ENCODE assay signal across 9 cellular contexts in genomic region chr1:14733053-14733778, GRCh38.
DNase-seq lines count a peak whose midpoint lies in the region; ATAC-seq, FAIRE-seq and TF ChIP-seq lines count a peak whose summit lies in the region.
"Had no signal": no experiment of that assay in that cellular context is flagged by ENCODE, and none has a peak within 500 bp of the region (broad histone marks: within the 10 kb centered on the region; RNA-seq: fewer than 3 reads in every experiment).

No MANE protein-coding gene starts in this region.

- FAIRE-seq in GM12878 (lab: Jason Lieb, UNC): peak; percentile 82

- no peaks in the 10 kb centered on the region; the same call in 2 of the 3 replicates for H3K9me3 ChIP-seq in GM12878 (replicated peaks; ENCODE audit: control insufficient read depth, insufficient read depth, low read length)

- H3K36me3 ChIP-seq in GM12878 (ENCODE audit: control insufficient read depth in 2 of 2, insufficient read depth in 2 of 2, low read length in 1 of 2): no peaks in the 10 kb centered on the region

- 0 out of 2 replicates have a peak, but pooled peaks have one; percentile 1 for TF ChIP-seq RAD21 in GM12878 (IDR thresholded peaks at IDR 0.05; ENCODE audit: insufficient read depth, low read depth, low read length)

- intact Hi-C loops in GM12878 (cut with micrococcal nuclease; ENCODE audit: unreplicated experiment): loop anchor here (2.0 kb wide), 1 partner anchor 134 kb away; the partner anchor contains the start of gene KAZN
- intact Hi-C loops in posterior vena cava (cut with DNase I): no loop called here

- H3K4me1 ChIP-seq in GM12878 (ENCODE audit: control insufficient read depth, insufficient read depth, low read length): peaks cover 8% of the 10 kb centered on the region

- POLR2A ChIA-PET in GM12878 (lab: Charles Lee): interaction anchor here (0.7 to 1.4 kb wide), 4 partner anchors 9 to 131 kb away, joined by 3 to 4 read pairs (median 4); no protein-coding TSS in a partner anchor

- no peaks in the 10 kb centered on the region for H3K27me3 ChIP-seq in GM12878 (replicated peaks in 1 of 2; ENCODE audit: control insufficient read depth in 2 of 2, insufficient read depth in 2 of 2, low read length in 1 of 2)

- SMC1A ChIA-PET in GM12878 (lab: Charles Lee; ENCODE audit: uncharacterized antibody, unreplicated experiment): interaction anchor here (0.6 to 1.8 kb wide), 9 partner anchors 9 to 304 kb away, joined by 3 to 10 read pairs (median 5); no protein-coding TSS in a partner anchor

- TF ChIP-seq POLR2A in GM12878 (IDR thresholded peaks at IDR 0.05; ENCODE audit: low read depth, low read length): no peak

- no peak overlapping the region for H3K9ac ChIP-seq in GM12878 (ENCODE audit: control insufficient read depth, insufficient read depth, low read length)

- H3K27ac ChIP-seq in GM12878 (ENCODE audit: control insufficient read depth, insufficient read depth): peak overlapping the region; percentile 17; the same call in 1 of the 2 replicates

- RAD21 ChIA-PET in GM12878 (lab: Charles Lee; ENCODE audit: unreplicated experiment): interaction anchor here (0.6 to 1.6 kb wide), 7 partner anchors 9 to 595 kb away, joined by 3 to 8 read pairs (median 3); no protein-coding TSS in a partner anchor

- H3K4me2 ChIP-seq in GM12878 (ENCODE audit: control insufficient read depth, insufficient read depth): no peak overlapping the region

- H3K4me1 Mint-ChIP-seq in HFFc6 (ENCODE audit: low read depth) (peaks cover 14% of the 10 kb centered on the region), immature natural killer cell (no peaks in the 10 kb centered on the region)
- H3K4me1 Mint-ChIP-seq: memory B cell had no signal

- TF ChIP-seq CTCF in AG10803 (conservative IDR thresholded peaks at IDR 0.05; ENCODE audit: low read length) (no peak), HFFc6 (IDR thresholded peaks at IDR 0.05) (no peak), GM12878 (IDR thresholded peaks at IDR 0.05 in 2 of 3, conservative IDR thresholded peaks at IDR 0.05 in 1 of 3; ENCODE audit: control insufficient read depth in 2 of 3, extremely low read depth in 1 of 3, insufficient read depth in 1 of 3, low read depth in 3 of 3, low read length in 3 of 3) (no peak)

- H3K4me3 ChIP-seq in AG10803 (ENCODE audit: low read length): no peak overlapping the region
- H3K4me3 ChIP-seq in GM12878: no peak overlapping the region

- BruUV-seq in GM12878 (replicated peaks; lab: Mats Ljungman, UMichigan): no TSS peak

- no peaks in the 10 kb centered on the region for H4K20me1 ChIP-seq in GM12878 (ENCODE audit: control insufficient read depth, insufficient read depth)

- TF ChIP-seq EP300 in GM12878 (IDR thresholded peaks at IDR 0.05; ENCODE audit: borderline replicate concordance in 1 of 2, control insufficient read depth in 1 of 2, low read depth in 2 of 2, low read length in 2 of 2): peak; percentile 23 to 27; a peak in 2 of 4 replicates

- H2AFZ ChIP-seq in GM12878 (ENCODE audit: control insufficient read depth, low read depth, low read length): peak overlapping the region; percentile 5; the same call in 1 of the 2 replicates

- no peak overlapping the region for H3K27ac Mint-ChIP-seq in HFFc6
- H3K27ac Mint-ChIP-seq in immature natural killer cell: no peak overlapping the region
- H3K27ac Mint-ChIP-seq: memory B cell had no signal

- H3K4me3 Mint-ChIP-seq in HFFc6 (peak overlapping the region; percentile 57; the same call in 1 of the 2 replicates), immature natural killer cell (no peak overlapping the region)
- H3K4me3 Mint-ChIP-seq: memory B cell had no signal

- in situ Hi-C loops in GM12878 (cut with MboI): no loop called here

- WGBS in GM12878 (ENCODE audit: insufficient coverage, insufficient replicate concordance, low lambda C conversion rate, missing lambda C conversion rate): 25% methylated on average over 21 of the region's 21 CpGs

- DNase-seq in AG10803 (ENCODE audit: low read depth) (peak; percentile 17), HFFc6 (no peak), GM12878 (ENCODE audit: low read depth, low spot score) (peak; percentile 65), left kidney (ENCODE audit: low read depth, low spot score) (peak; percentile 72), immature natural killer cell (no peak), posterior vena cava (ENCODE audit: low spot score) (no peak)

- no peaks in the 10 kb centered on the region; the same call in 1 of the 2 replicates for H3K9me3 Mint-ChIP-seq in HFFc6
- no peaks in the 10 kb centered on the region for H3K9me3 Mint-ChIP-seq in immature natural killer cell
- H3K9me3 Mint-ChIP-seq: memory B cell had no signal

- CTCF ChIA-PET in GM12878 (lab: Yijun Ruan, JAX): interaction anchor here (0.6 to 2.7 kb wide), 12 partner anchors 8 to 842 kb away, joined by 3 to 11 read pairs (median 4); no protein-coding TSS in a partner anchor

- no peaks in the 10 kb centered on the region for H3K79me2 ChIP-seq in GM12878 (ENCODE audit: control insufficient read depth, insufficient read depth, low read length)

- H3K27me3 Mint-ChIP-seq in HFFc6 (ENCODE audit: insufficient read depth) (peaks cover 4% of the 10 kb centered on the region), immature natural killer cell (ENCODE audit: low read depth in 3 of 3) (peaks cover 0 to 4% (median 2%) of the 10 kb centered on the region in 3 donors)

- peak; percentile 86 for ATAC-seq in GM12878
- no peak for ATAC-seq in GM18873 (IDR thresholded peaks at IDR 0.05; ENCODE audit: low FRiP score, unreplicated experiment)
- no peak for ATAC-seq in GM21737 (IDR thresholded peaks at IDR 0.05; ENCODE audit: unreplicated experiment)

- H3K36me3 Mint-ChIP-seq in HFFc6 (ENCODE audit: low read depth) (no peaks in the 10 kb centered on the region), immature natural killer cell (no peaks in the 10 kb centered on the region)
- H3K36me3 Mint-ChIP-seq: memory B cell had no signal

TF ChIP-seq in GM12878, 131 proteins besides CTCF, POLR2A, EP300 and RAD21 (continues in another document):
- 0 out of 2 replicates have a peak, but pooled peaks have one; percentile 54 for TF ChIP-seq GATAD2B (conservative IDR thresholded peaks at IDR 0.05; ENCODE audit: low read depth)
- TF ChIP-seq, protein P1, sequence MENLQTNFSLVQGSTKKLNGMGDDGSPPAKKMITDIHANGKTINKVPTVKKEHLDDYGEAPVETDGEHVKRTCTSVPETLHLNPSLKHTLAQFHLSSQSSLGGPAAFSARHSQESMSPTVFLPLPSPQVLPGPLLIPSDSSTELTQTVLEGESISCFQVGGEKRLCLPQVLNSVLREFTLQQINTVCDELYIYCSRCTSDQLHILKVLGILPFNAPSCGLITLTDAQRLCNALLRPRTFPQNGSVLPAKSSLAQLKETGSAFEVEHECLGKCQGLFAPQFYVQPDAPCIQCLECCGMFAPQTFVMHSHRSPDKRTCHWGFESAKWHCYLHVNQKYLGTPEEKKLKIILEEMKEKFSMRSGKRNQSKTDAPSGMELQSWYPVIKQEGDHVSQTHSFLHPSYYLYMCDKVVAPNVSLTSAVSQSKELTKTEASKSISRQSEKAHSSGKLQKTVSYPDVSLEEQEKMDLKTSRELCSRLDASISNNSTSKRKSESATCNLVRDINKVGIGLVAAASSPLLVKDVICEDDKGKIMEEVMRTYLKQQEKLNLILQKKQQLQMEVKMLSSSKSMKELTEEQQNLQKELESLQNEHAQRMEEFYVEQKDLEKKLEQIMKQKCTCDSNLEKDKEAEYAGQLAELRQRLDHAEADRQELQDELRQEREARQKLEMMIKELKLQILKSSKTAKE (IDR thresholded peaks at IDR 0.05; ENCODE audit: low read depth, poor library complexity, severe bottlenecking): peak; percentile 84
- no peak for TF ChIP-seq SUZ12 (IDR thresholded peaks at IDR 0.05; ENCODE audit: unreplicated experiment)
- TF ChIP-seq, protein P2, sequence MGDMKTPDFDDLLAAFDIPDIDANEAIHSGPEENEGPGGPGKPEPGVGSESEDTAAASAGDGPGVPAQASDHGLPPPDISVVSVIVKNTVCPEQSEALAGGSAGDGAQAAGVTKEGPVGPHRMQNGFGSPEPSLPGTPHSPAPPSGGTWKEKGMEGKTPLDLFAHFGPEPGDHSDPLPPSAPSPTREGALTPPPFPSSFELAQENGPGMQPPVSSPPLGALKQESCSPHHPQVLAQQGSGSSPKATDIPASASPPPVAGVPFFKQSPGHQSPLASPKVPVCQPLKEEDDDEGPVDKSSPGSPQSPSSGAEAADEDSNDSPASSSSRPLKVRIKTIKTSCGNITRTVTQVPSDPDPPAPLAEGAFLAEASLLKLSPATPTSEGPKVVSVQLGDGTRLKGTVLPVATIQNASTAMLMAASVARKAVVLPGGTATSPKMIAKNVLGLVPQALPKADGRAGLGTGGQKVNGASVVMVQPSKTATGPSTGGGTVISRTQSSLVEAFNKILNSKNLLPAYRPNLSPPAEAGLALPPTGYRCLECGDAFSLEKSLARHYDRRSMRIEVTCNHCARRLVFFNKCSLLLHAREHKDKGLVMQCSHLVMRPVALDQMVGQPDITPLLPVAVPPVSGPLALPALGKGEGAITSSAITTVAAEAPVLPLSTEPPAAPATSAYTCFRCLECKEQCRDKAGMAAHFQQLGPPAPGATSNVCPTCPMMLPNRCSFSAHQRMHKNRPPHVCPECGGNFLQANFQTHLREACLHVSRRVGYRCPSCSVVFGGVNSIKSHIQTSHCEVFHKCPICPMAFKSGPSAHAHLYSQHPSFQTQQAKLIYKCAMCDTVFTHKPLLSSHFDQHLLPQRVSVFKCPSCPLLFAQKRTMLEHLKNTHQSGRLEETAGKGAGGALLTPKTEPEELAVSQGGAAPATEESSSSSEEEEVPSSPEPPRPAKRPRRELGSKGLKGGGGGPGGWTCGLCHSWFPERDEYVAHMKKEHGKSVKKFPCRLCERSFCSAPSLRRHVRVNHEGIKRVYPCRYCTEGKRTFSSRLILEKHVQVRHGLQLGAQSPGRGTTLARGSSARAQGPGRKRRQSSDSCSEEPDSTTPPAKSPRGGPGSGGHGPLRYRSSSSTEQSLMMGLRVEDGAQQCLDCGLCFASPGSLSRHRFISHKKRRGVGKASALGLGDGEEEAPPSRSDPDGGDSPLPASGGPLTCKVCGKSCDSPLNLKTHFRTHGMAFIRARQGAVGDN (IDR thresholded peaks at IDR 0.05): peak; percentile 30; the same call in 1 of the 2 replicates
- TF ChIP-seq BCL11A (IDR thresholded peaks at IDR 0.05; ENCODE audit: low read depth, low read length): peak; percentile 82
- peak; percentile 78 for TF ChIP-seq MTA2 (IDR thresholded peaks at IDR 0.05; ENCODE audit: low read depth)
- no peak for TF ChIP-seq STAT1 (conservative IDR thresholded peaks at IDR 0.05)
- no peak for TF ChIP-seq CEBPB (IDR thresholded peaks at IDR 0.05; ENCODE audit: borderline replicate concordance in 1 of 2, low read depth in 2 of 2, low read length in 2 of 2)
- peak; percentile 59; the same call in 1 of the 2 replicates for TF ChIP-seq DPF2 (IDR thresholded peaks at IDR 0.05)
- TF ChIP-seq ESRRA (IDR thresholded peaks at IDR 0.05; ENCODE audit: low read length): no peak
- peak; percentile 31; the same call in 1 of the 2 replicates for TF ChIP-seq RUNX3 (IDR thresholded peaks at IDR 0.05; ENCODE audit: low read length)
- no peak for TF ChIP-seq ZNF207 (IDR thresholded peaks at IDR 0.05; ENCODE audit: borderline replicate concordance)
- TF ChIP-seq BACH1 (IDR thresholded peaks at IDR 0.05; ENCODE audit: borderline replicate concordance): no peak

Comparison
In these comparisons a context has a peak if more than half of its experiments do, and no peak if none do; other contexts are left out.
1. DNase-seq: peak in AG10803 (single experiment), GM12878 (single experiment) and left kidney (single experiment); none in HFFc6 (single experiment), immature natural killer cell (0 of 3) and posterior vena cava (single experiment).